Comparison of ENCODE assay signal across 8 cellular contexts in the genomic region with DNA sequence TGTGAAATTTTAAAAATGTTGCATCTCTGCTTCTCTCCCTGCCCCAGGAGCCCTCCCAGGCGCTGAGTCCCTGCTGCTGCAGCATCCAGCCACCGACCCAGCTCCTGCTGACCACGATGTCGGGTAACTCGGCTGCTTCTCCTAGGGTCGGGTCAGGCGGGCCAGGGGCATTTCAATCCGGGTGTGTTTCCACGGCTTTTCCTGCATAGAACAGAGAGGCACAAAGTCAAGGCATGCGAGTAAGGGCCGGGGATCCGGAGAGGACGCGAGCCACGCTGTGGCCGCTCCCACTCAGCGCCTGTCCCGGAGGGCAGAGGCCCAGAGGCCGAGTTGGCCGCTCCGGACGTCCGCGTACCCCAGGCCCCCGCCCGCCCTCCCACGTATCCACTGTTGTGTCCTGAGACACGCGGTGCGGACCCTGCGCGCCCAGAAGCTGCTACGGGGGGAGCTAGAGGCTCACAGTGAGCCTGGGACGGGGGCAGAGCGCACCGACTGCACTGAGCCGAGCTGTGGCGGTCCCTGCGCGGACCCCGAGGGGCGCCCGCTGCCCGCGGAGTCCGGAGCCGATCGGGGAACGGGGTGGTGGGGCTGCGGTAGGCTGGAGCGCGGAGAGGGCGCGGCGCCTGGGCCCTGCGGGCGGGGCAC. TPM values are rescaled to one million over a fixed set of nuclear protein-coding genes. Genes with fewer than 3 reads are reported as not detected.
DNase-seq lines count a peak whose midpoint lies in the region; TF ChIP-seq lines count a peak whose summit lies in the region.

A gene with protein sequence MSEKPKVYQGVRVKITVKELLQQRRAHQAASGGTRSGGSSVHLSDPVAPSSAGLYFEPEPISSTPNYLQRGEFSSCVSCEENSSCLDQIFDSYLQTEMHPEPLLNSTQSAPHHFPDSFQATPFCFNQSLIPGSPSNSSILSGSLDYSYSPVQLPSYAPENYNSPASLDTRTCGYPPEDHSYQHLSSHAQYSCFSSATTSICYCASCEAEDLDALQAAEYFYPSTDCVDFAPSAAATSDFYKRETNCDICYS (plus strand): TSS at position 81 of the 645 bp plus-strand sequence. CDS start 36 bp downstream, at position 117.

- POLR2A ChIA-PET in activated CD4-positive, alpha-beta memory T cell treated with anti-CD3 and anti-CD28 coated beads for 36 hours (lab: Charles Lee) = no interaction called here
- POLR2A ChIA-PET in activated CD4-positive, alpha-beta memory T cell treated with anti-CD3 and anti-CD28 coated beads, Interleukin-2, amount 10 ng/mL, durations not matched to agents 7 days and 5 days (lab: Charles Lee) = no interaction called here

- 2 to 11% (median 8%) methylated on average over 34 to 57 of the region's 57 CpGs for WGBS in stomach, 5 donors

- H3K4me1 ChIP-seq in iPS-20b (ENCODE audit: insufficient read depth, low read length) (peaks cover 14% of the 10 kb centered on the region; the same call in 1 of the 2 replicates), stomach (peaks cover 12 to 60% (median 50%) of the 10 kb centered on the region in 4 donors)

- no peaks in the 10 kb centered on the region for H3K36me3 ChIP-seq in iPS-20b (ENCODE audit: insufficient read depth, low read depth, low read length)
- peaks cover 0 to 6% (median 0%) of the 10 kb centered on the region in 4 donors for H3K36me3 ChIP-seq in stomach

- no peaks in the 10 kb centered on the region for H3K9me3 Mint-ChIP-seq in activated CD4-positive, alpha-beta memory T cell treated with anti-CD3 and anti-CD28 coated beads for 36 hours
- H3K9me3 Mint-ChIP-seq in activated CD4-positive, alpha-beta memory T cell treated with anti-CD3 and anti-CD28 coated beads, Interleukin-2, amount 10 ng/mL, durations not matched to agents 7 days and 5 days = no peaks in the 10 kb centered on the region
- H3K9me3 Mint-ChIP-seq in activated T-helper 1 cell treated with anti-CD3 and anti-CD28 coated beads, Interleukin-12 subunit alpha, Interleukin-12 subunit beta, Interleukin-2, Interleukin-4 antibody, amounts not matched to agents 30 ng/mL and 10 ng/mL and 1 ng/mL, durations not matched to agents 14 hours and 24 hours and 36 hours = no peaks in the 10 kb centered on the region

- peak within 1 kb of the TSS; percentile 24 for H3K4me3 Mint-ChIP-seq in activated CD4-positive, alpha-beta memory T cell treated with anti-CD3 and anti-CD28 coated beads for 36 hours
- H3K4me3 Mint-ChIP-seq in activated CD4-positive, alpha-beta memory T cell treated with anti-CD3 and anti-CD28 coated beads, Interleukin-2, amount 10 ng/mL, durations not matched to agents 7 days and 5 days = no peak within 1 kb of the TSS
- peak within 1 kb of the TSS; percentile 25 for H3K4me3 Mint-ChIP-seq in activated T-helper 1 cell treated with anti-CD3 and anti-CD28 coated beads, Interleukin-12 subunit alpha, Interleukin-12 subunit beta, Interleukin-2, Interleukin-4 antibody, amounts not matched to agents 30 ng/mL and 10 ng/mL and 1 ng/mL, durations not matched to agents 14 hours and 24 hours and 36 hours

- intact Hi-C loops in activated CD4-positive, alpha-beta memory T cell treated with anti-CD3 and anti-CD28 coated beads for 36 hours (cut with micrococcal nuclease) = no loop called here
- intact Hi-C loops in activated T-helper 1 cell treated with anti-CD3 and anti-CD28 coated beads, Interleukin-12 subunit alpha, Interleukin-12 subunit beta, Interleukin-2, Interleukin-4 antibody, amounts not matched to agents 30 ng/mL and 10 ng/mL and 1 ng/mL, durations not matched to agents 14 hours and 24 hours and 36 hours (cut with micrococcal nuclease) = no loop called here
- intact Hi-C loops in stomach (cut with DNase I; ENCODE audit: low total_unique reads) = no loop called here

- no peaks in the 10 kb centered on the region for H3K36me3 Mint-ChIP-seq in activated CD4-positive, alpha-beta memory T cell treated with anti-CD3 and anti-CD28 coated beads for 36 hours
- H3K36me3 Mint-ChIP-seq in activated CD4-positive, alpha-beta memory T cell treated with anti-CD3 and anti-CD28 coated beads, Interleukin-2, amount 10 ng/mL, durations not matched to agents 7 days and 5 days (ENCODE audit: low read depth) = no peaks in the 10 kb centered on the region
- H3K36me3 Mint-ChIP-seq in activated T-helper 1 cell treated with anti-CD3 and anti-CD28 coated beads, Interleukin-12 subunit alpha, Interleukin-12 subunit beta, Interleukin-2, Interleukin-4 antibody, amounts not matched to agents 30 ng/mL and 10 ng/mL and 1 ng/mL, durations not matched to agents 14 hours and 24 hours and 36 hours (ENCODE audit: low read depth) = no peaks in the 10 kb centered on the region

- CTCF ChIA-PET in activated CD4-positive, alpha-beta memory T cell treated with anti-CD3 and anti-CD28 coated beads for 36 hours (lab: Charles Lee) = interaction anchor here (0.6 to 1.3 kb wide), 4 partner anchors 8 to 124 kb away, joined by 3 to 5 read pairs (median 3); no protein-coding TSS in a partner anchor
- CTCF ChIA-PET in activated CD4-positive, alpha-beta memory T cell treated with anti-CD3 and anti-CD28 coated beads, Interleukin-2, amount 10 ng/mL, durations not matched to agents 7 days and 5 days (lab: Charles Lee) = interaction anchor here (1.1 kb wide), 1 partner anchor 130 kb away, joined by 3 read pairs; no protein-coding TSS in a partner anchor

- TF ChIP-seq CTCF in stomach (IDR thresholded peaks at IDR 0.05) = no peak

- H3K4me3 ChIP-seq in iPS-20b (ENCODE audit: low read length) (peak within 1 kb of the TSS; percentile 79), stomach (peak within 1 kb of the TSS; percentile 55 to 78 (median 72))

- no peak within 1 kb of the TSS for H3K27ac Mint-ChIP-seq in activated CD4-positive, alpha-beta memory T cell treated with anti-CD3 and anti-CD28 coated beads for 36 hours
- no peak within 1 kb of the TSS for H3K27ac Mint-ChIP-seq in activated CD4-positive, alpha-beta memory T cell treated with anti-CD3 and anti-CD28 coated beads, Interleukin-2, amount 10 ng/mL, durations not matched to agents 7 days and 5 days
- no peak within 1 kb of the TSS for H3K27ac Mint-ChIP-seq in activated T-helper 1 cell treated with anti-CD3 and anti-CD28 coated beads, Interleukin-12 subunit alpha, Interleukin-12 subunit beta, Interleukin-2, Interleukin-4 antibody, amounts not matched to agents 30 ng/mL and 10 ng/mL and 1 ng/mL, durations not matched to agents 14 hours and 24 hours and 36 hours

- H3K27me3 ChIP-seq in iPS-20b (ENCODE audit: insufficient read depth, low read length) = peaks cover 51% of the 10 kb centered on the region
- H3K27me3 ChIP-seq in stomach = peaks cover 0 to 20% (median 0%) of the 10 kb centered on the region in 3 donors

- peak within 1 kb of the TSS; percentile 71; the same call in 1 of the 2 replicates for H3K9ac ChIP-seq in iPS-20b (ENCODE audit: low read depth, low read length)

- no peak within 1 kb of the TSS for H3K27ac ChIP-seq in iPS-20b (ENCODE audit: low read length)
- H3K27ac ChIP-seq in stomach = peak within 1 kb of the TSS; percentile 92 to 99 (median 96)

- no peak for DNase-seq in activated CD4-positive, alpha-beta memory T cell treated with anti-CD3 and anti-CD28 coated beads for 36 hours
- DNase-seq in activated CD4-positive, alpha-beta memory T cell treated with anti-CD3 and anti-CD28 coated beads, Interleukin-2, amount 10 ng/mL, durations not matched to agents 7 days and 5 days = no peak
- DNase-seq in activated T-helper 1 cell treated with anti-CD3 and anti-CD28 coated beads, Interleukin-12 subunit alpha, Interleukin-12 subunit beta, Interleukin-2, Interleukin-4 antibody, amounts not matched to agents 30 ng/mL and 10 ng/mL and 1 ng/mL, durations not matched to agents 14 hours and 24 hours and 36 hours (ENCODE audit: low spot score) = no peak
- DNase-seq in stomach (no peak), NCI-H1048 (lab: John Stamatoyannopoulos, UW) (no peak), NOMO-1 treated with DMSO at 0.1 percent for 48 hours (lab: John Stamatoyannopoulos, UW; ENCODE audit: unreplicated experiment) (no peak), pons (ENCODE audit: low spot score) (no peak)

- TF ChIP-seq EP300 in stomach (IDR thresholded peaks at IDR 0.05) = no peak

- H3K9me3 ChIP-seq in iPS-20b (ENCODE audit: insufficient read depth, low read depth, low read length) (no peaks in the 10 kb centered on the region), stomach (no peaks in the 10 kb centered on the region)

- peaks cover 2% of the 10 kb centered on the region for H3K4me1 Mint-ChIP-seq in activated CD4-positive, alpha-beta memory T cell treated with anti-CD3 and anti-CD28 coated beads for 36 hours (ENCODE audit: low read depth)
- peaks cover 4% of the 10 kb centered on the region for H3K4me1 Mint-ChIP-seq in activated CD4-positive, alpha-beta memory T cell treated with anti-CD3 and anti-CD28 coated beads, Interleukin-2, amount 10 ng/mL, durations not matched to agents 7 days and 5 days
- no peaks in the 10 kb centered on the region for H3K4me1 Mint-ChIP-seq in activated T-helper 1 cell treated with anti-CD3 and anti-CD28 coated beads, Interleukin-12 subunit alpha, Interleukin-12 subunit beta, Interleukin-2, Interleukin-4 antibody, amounts not matched to agents 30 ng/mL and 10 ng/mL and 1 ng/mL, durations not matched to agents 14 hours and 24 hours and 36 hours (ENCODE audit: low read depth)

- peaks cover 25% of the 10 kb centered on the region for H3K27me3 Mint-ChIP-seq in activated CD4-positive, alpha-beta memory T cell treated with anti-CD3 and anti-CD28 coated beads for 36 hours
- peaks cover 32% of the 10 kb centered on the region for H3K27me3 Mint-ChIP-seq in activated CD4-positive, alpha-beta memory T cell treated with anti-CD3 and anti-CD28 coated beads, Interleukin-2, amount 10 ng/mL, durations not matched to agents 7 days and 5 days
- peaks cover 53% of the 10 kb centered on the region for H3K27me3 Mint-ChIP-seq in activated T-helper 1 cell treated with anti-CD3 and anti-CD28 coated beads, Interleukin-12 subunit alpha, Interleukin-12 subunit beta, Interleukin-2, Interleukin-4 antibody, amounts not matched to agents 30 ng/mL and 10 ng/mL and 1 ng/mL, durations not matched to agents 14 hours and 24 hours and 36 hours (ENCODE audit: insufficient read depth)

- no peak for TF ChIP-seq POLR2A in stomach (IDR thresholded peaks at IDR 0.05)

RNA-seq across cellular contexts. Expression of the gene that starts here (rescaled TPM):
- not detected for total RNA-seq in activated CD4-positive, alpha-beta memory T cell treated with anti-CD3 and anti-CD28 coated beads for 36 hours
- not detected for total RNA-seq in activated CD4-positive, alpha-beta memory T cell treated with anti-CD3 and anti-CD28 coated beads, Interleukin-2, amount 10 ng/mL, durations not matched to agents 7 days and 5 days
- 0.21 and 0.39 TPM in 2 replicates for total RNA-seq in activated T-helper 1 cell treated with anti-CD3 and anti-CD28 coated beads, Interleukin-12 subunit alpha, Interleukin-12 subunit beta, Interleukin-2, Interleukin-4 antibody, amounts not matched to agents 30 ng/mL and 10 ng/mL and 1 ng/mL, durations not matched to agents 14 hours and 24 hours and 36 hours
- total RNA-seq in stomach = 1 to 10 TPM in 4 of 5 donors, under 1 TPM in 1; 0.58 to 7.6 (median 3.1) TPM
- polyA plus RNA-seq in stomach = 10 to 100 TPM in 1 of 3 donors, 1 to 10 TPM in 2; 3.3 to 10.1 (median 4.3) TPM
